ENCODE assay signal across 8 cellular contexts in genomic region chr9:129333961-129334743, GRCh38.
A peak's percentile ranks its signal among the peaks of the same experiment; 100 is the strongest.
DNase-seq lines count a peak whose midpoint lies in the region; ATAC-seq and TF ChIP-seq lines count a peak whose summit lies in the region.

No MANE protein-coding gene starts in this region.

- intact Hi-C loops in head of caudate nucleus (cut with DNase I), result no loop called here

- H3K9me3 ChIP-seq in neutrophil, result no peaks in the 10 kb centered on the region

- TF ChIP-seq CTCF in neutrophil (IDR thresholded peaks at IDR 0.05), result peak; percentile 5

- no peaks in the 10 kb centered on the region for H3K36me3 ChIP-seq in neutrophil

- no peaks in the 10 kb centered on the region for H3K36me3 Mint-ChIP-seq in activated naive CD8-positive, alpha-beta T cell treated with anti-CD3 and anti-CD28 coated beads, Interleukin-2, amount 50 U/mL, for 24 hours (ENCODE audit: low read depth)

- H3K4me3 ChIP-seq in neutrophil (ENCODE audit: low read depth in 1 of 2, low read length in 1 of 2), result peak overlapping the region; percentile 62 to 68

- peaks cover 47 to 56% of the 10 kb centered on the region in 2 experiments for H3K4me1 ChIP-seq in neutrophil (ENCODE audit: control insufficient read depth in 1 of 2, insufficient read depth in 1 of 2, low read depth in 1 of 2, low read length in 1 of 2)

- peaks cover 8% of the 10 kb centered on the region for H3K9me3 Mint-ChIP-seq in activated naive CD8-positive, alpha-beta T cell treated with anti-CD3 and anti-CD28 coated beads, Interleukin-2, amount 50 U/mL, for 24 hours

- H3K27me3 Mint-ChIP-seq in activated naive CD8-positive, alpha-beta T cell treated with anti-CD3 and anti-CD28 coated beads, Interleukin-2, amount 50 U/mL, for 24 hours, result peaks cover 7% of the 10 kb centered on the region

- H3K4me3 Mint-ChIP-seq in activated naive CD8-positive, alpha-beta T cell treated with anti-CD3 and anti-CD28 coated beads, Interleukin-2, amount 50 U/mL, for 24 hours, result peak overlapping the region; percentile 21

- peaks cover 24% of the 10 kb centered on the region for H3K4me1 Mint-ChIP-seq in activated naive CD8-positive, alpha-beta T cell treated with anti-CD3 and anti-CD28 coated beads, Interleukin-2, amount 50 U/mL, for 24 hours

- no peaks in the 10 kb centered on the region for H3K27me3 ChIP-seq in neutrophil

- ATAC-seq in activated naive CD8-positive, alpha-beta T cell treated with anti-CD3 and anti-CD28 coated beads, Interleukin-2, amount 50 U/mL, for 24 hours, result peak; percentile 33
- no peak for ATAC-seq in HG02938 (IDR thresholded peaks at IDR 0.05; ENCODE audit: unreplicated experiment)

- peak overlapping the region; percentile 40 for H3K27ac Mint-ChIP-seq in activated naive CD8-positive, alpha-beta T cell treated with anti-CD3 and anti-CD28 coated beads, Interleukin-2, amount 50 U/mL, for 24 hours

- DNase-seq in NCI-H2107 treated with DMSO at 0.1 percent for 48 hours (lab: John Stamatoyannopoulos, UW; ENCODE audit: unreplicated experiment) (peak; percentile 25), NCI-H2107 (lab: John Stamatoyannopoulos, UW) (no peak), NCI-H510A (lab: John Stamatoyannopoulos, UW) (peak; percentile 93), head of caudate nucleus (peak in 40 of 42 donors; percentile 37 to 88 (median 68))
- DNase-seq in activated naive CD8-positive, alpha-beta T cell treated with anti-CD3 and anti-CD28 coated beads, Interleukin-2, amount 50 U/mL, for 24 hours, result peak; percentile 51
- no peak for DNase-seq in activated effector memory CD4-positive, alpha-beta T cell treated with anti-CD3 and anti-CD28 coated beads, Interleukin-2, amount 50 U/mL, for 16 hours

- H3K27ac ChIP-seq in neutrophil, result peak overlapping the region; percentile 84

Comparison
In these comparisons a context has a peak if more than half of its experiments do, and no peak if none do; other contexts are left out.
1. DNase-seq: peak in NCI-H2107 treated with DMSO at 0.1 percent for 48 hours (single experiment), NCI-H510A (single experiment), activated naive CD8-positive, alpha-beta T cell treated with anti-CD3 and anti-CD28 coated beads, Interleukin-2, amount 50 U/mL, for 24 hours (single experiment) and head of caudate nucleus (40 of 42); none in NCI-H2107 (single experiment) and activated effector memory CD4-positive, alpha-beta T cell treated with anti-CD3 and anti-CD28 coated beads, Interleukin-2, amount 50 U/mL, for 16 hours (single experiment).